Comparison of ENCODE assay signal across 1 cellular context in genomic region chr19:38731654-38732301, GRCh38.
TF ChIP-seq lines count a peak whose summit lies in the region.

No MANE protein-coding gene starts in this region.

TF ChIP-seq in GM23338, 12 proteins besides CTCF, POLR2A, EP300 and RAD21 (continued from another document):
- TF ChIP-seq ZNF462 (CRISPR knock-in tag; IDR thresholded peaks at IDR 0.05) (no peak), EZH2phosphoT487 (IDR thresholded peaks at IDR 0.05; ENCODE audit: unreplicated experiment) (no peak), ZNF331 (CRISPR knock-in tag; IDR thresholded peaks at IDR 0.05; ENCODE audit: low read depth) (no peak), STAT1 (IDR thresholded peaks at IDR 0.05; ENCODE audit: unreplicated experiment) (no peak), JUNB (IDR thresholded peaks at IDR 0.05; ENCODE audit: unreplicated experiment) (no peak), POLR2AphosphoS5 (IDR thresholded peaks at IDR 0.05; ENCODE audit: low read depth) (no peak), ETS1 (IDR thresholded peaks at IDR 0.05) (no peak), NANOG (IDR thresholded peaks at IDR 0.05; ENCODE audit: borderline replicate concordance) (no peak)
